25 cellular contexts compared by ENCODE assay signal in genomic region chr1:119506941-119507340, GRCh38. TPM values are rescaled to one million over a fixed set of nuclear protein-coding genes. Genes with fewer than 3 reads are reported as not detected.
DNase-seq lines count a peak whose midpoint lies in the region; TF ChIP-seq lines count a peak whose summit lies in the region.
"Had no signal": no experiment of that assay in that cellular context is flagged by ENCODE, and none has a peak within 500 bp of the region (broad histone marks: within the 10 kb centered on the region; RNA-seq: fewer than 3 reads in every experiment).

HSD3B1 (plus strand) TSS chr1:119507210; CDS start chr1:119507477, 267 bp downstream.

- H4K91ac ChIP-seq in trophoblast cell (ENCODE audit: low read depth, low read length) (peak within 1 kb of the TSS; percentile 86), H9 (ENCODE audit: insufficient read length, low read depth, low read length) (no peak within 1 kb of the TSS)

- H3K14ac ChIP-seq in trophoblast cell (ENCODE audit: low read length) (peak within 1 kb of the TSS; percentile 65), H9 (ENCODE audit: insufficient read depth, low read length) (no peak within 1 kb of the TSS)

- H4K5ac ChIP-seq in H9 (ENCODE audit: insufficient read length, low read depth, low read length): no peak within 1 kb of the TSS

- H3K4me3 ChIP-seq in trophoblast cell (ENCODE audit: low read depth, low read length): no peak within 1 kb of the TSS

- H3K4me2 ChIP-seq in trophoblast cell (ENCODE audit: low read length) (peak within 1 kb of the TSS; percentile 21), H9 (ENCODE audit: insufficient read depth, insufficient read length, low read length) (no peak within 1 kb of the TSS)
- H3K4me2 ChIP-seq: SK-N-SH had no signal

- H3K23ac ChIP-seq in trophoblast cell (ENCODE audit: low read length): no peak within 1 kb of the TSS
- no peak within 1 kb of the TSS for H3K23ac ChIP-seq in H9 (ENCODE audit: insufficient read length, low read depth, low read length)

- H3K36me3 Mint-ChIP-seq in H9 (ENCODE audit: insufficient read depth in 1 of 3, low read depth in 3 of 3): no peaks in the 10 kb centered on the region
- H3K36me3 Mint-ChIP-seq: CD8-positive, alpha-beta T cell had no signal

- peaks cover 4 to 6% of the 10 kb centered on the region in 2 experiments for H3K36me3 ChIP-seq in trophoblast cell (ENCODE audit: control insufficient read depth in 1 of 2, insufficient read depth in 2 of 2, low read length in 2 of 2)

- H3K79me2 ChIP-seq in trophoblast cell (ENCODE audit: control insufficient read depth, insufficient read depth, low read length, poor library complexity) (peaks cover 4% of the 10 kb centered on the region), H9 (ENCODE audit: insufficient read depth, low read length) (no peaks in the 10 kb centered on the region)

- H2BK15ac ChIP-seq in H9 (ENCODE audit: low read depth, low read length): no peak within 1 kb of the TSS

- H3K4me1 Mint-ChIP-seq in H9: no peaks in the 10 kb centered on the region
- H3K4me1 Mint-ChIP-seq: T-helper 17 cell had no signal

- DNase-seq in EH (ENCODE audit: low read depth): peak; percentile 0
- peak; percentile 3 for DNase-seq in M059J (ENCODE audit: low read depth)
- peak; percentile 41 for DNase-seq in RPMI7951 (ENCODE audit: low read depth)
- peak; percentile 62 to 82 for DNase-seq in trophoblast cell
- no peak for DNase-seq in DMS79 (lab: John Stamatoyannopoulos, UW)
- DNase-seq in H9: no peak
- DNase-seq in DMS153 treated with DMSO at 0.1 percent for 48 hours (lab: John Stamatoyannopoulos, UW; ENCODE audit: unreplicated experiment): no peak
- DNase-seq: C1 segment of cervical spinal cord; Calu3; CD8-positive, alpha-beta T cell; KG1; NCI-H1092; NCI-H1417 treated with DMSO at 0.1 percent for 48 hours; NCI-H187; NCI-H2171 treated with DMSO at 0.1 percent for 48 hours; NCI-H446; NCI-H524 treated with DMSO at 0.1 percent for 48 hours; NCI-H774; SK-N-SH; SW 1271; T-helper 17 cell; T1000 had no signal

- H2AK5ac ChIP-seq in trophoblast cell (ENCODE audit: low read length) (peak within 1 kb of the TSS; percentile 57), H9 (ENCODE audit: insufficient read length, low read length) (no peak within 1 kb of the TSS)

- no peak within 1 kb of the TSS for H2BK20ac ChIP-seq in H9 (ENCODE audit: low read depth, low read length, poor library complexity, severe bottlenecking)

- no CpG with 5 or more reads among the region's 1 CpG for WGBS in trophoblast cell (ENCODE audit: extremely low coverage, insufficient coverage, insufficient read length)
- WGBS in H9 (ENCODE audit: extremely low coverage, insufficient read length, low lambda C conversion rate): no CpG with 5 or more reads among the region's 1 CpG

- H3K9me3 Mint-ChIP-seq in H9: peaks cover 0 to 2% of the 10 kb centered on the region in 2 experiments; a peak in 2 of 5 replicates

- no peaks in the 10 kb centered on the region for H3K9me3 ChIP-seq in trophoblast cell (ENCODE audit: insufficient read depth, low read depth, low read length)
- no peaks in the 10 kb centered on the region for H3K9me3 ChIP-seq in H9 (ENCODE audit: control insufficient read depth, low read depth, low read length)
- H3K9me3 ChIP-seq: SK-N-SH had no signal

- H3K4me3 Mint-ChIP-seq in H9: no peak within 1 kb of the TSS
- H3K4me3 Mint-ChIP-seq: CD8-positive, alpha-beta T cell; T-helper 17 cell had no signal

- H2BK120ac ChIP-seq in trophoblast cell (ENCODE audit: insufficient read depth, low read length, poor library complexity) (peak within 1 kb of the TSS; percentile 29), H9 (ENCODE audit: low read depth, low read length, poor library complexity, severe bottlenecking) (no peak within 1 kb of the TSS)

- H4K8ac ChIP-seq in trophoblast cell (ENCODE audit: low read depth, low read length) (peak within 1 kb of the TSS; percentile 61), H9 (replicated peaks; ENCODE audit: insufficient read length, low read depth, low read length) (no peak within 1 kb of the TSS)

- H3K18ac ChIP-seq in trophoblast cell (ENCODE audit: low read length) (peak within 1 kb of the TSS; percentile 46), H9 (ENCODE audit: insufficient read length, low read depth, low read length) (no peak within 1 kb of the TSS)

- no peak within 1 kb of the TSS for H3T11ph ChIP-seq in H9 (ENCODE audit: low read length)

- H4K20me1 ChIP-seq in H9 (ENCODE audit: control insufficient read depth, insufficient read depth, insufficient read length): no peaks in the 10 kb centered on the region

- H3K56ac ChIP-seq in H9 (ENCODE audit: insufficient read length, low read depth, low read length): no peak within 1 kb of the TSS

- H3K79me1 ChIP-seq in trophoblast cell (ENCODE audit: low read length) (peaks cover 11% of the 10 kb centered on the region), H9 (ENCODE audit: insufficient read depth, low read depth, low read length, poor library complexity, severe bottlenecking) (no peaks in the 10 kb centered on the region)

- H2BK12ac ChIP-seq in trophoblast cell (ENCODE audit: low read length) (peak within 1 kb of the TSS; percentile 55), H9 (ENCODE audit: insufficient read length, low read depth, low read length) (no peak within 1 kb of the TSS)

- H3K27ac ChIP-seq in trophoblast cell (ENCODE audit: low read depth, low read length): peak within 1 kb of the TSS; percentile 1
- H3K27ac ChIP-seq in H9 (ENCODE audit: insufficient read length, low read depth, low read length): no peak within 1 kb of the TSS

- H3K27me3 Mint-ChIP-seq in H9 (ENCODE audit: low read depth): peaks cover 1% of the 10 kb centered on the region
- H3K27me3 Mint-ChIP-seq: T-helper 17 cell had no signal

- H3K4me1 ChIP-seq in trophoblast cell (ENCODE audit: control insufficient read depth in 1 of 2, insufficient read depth in 2 of 2, low read length in 2 of 2) (peaks cover 3 to 12% of the 10 kb centered on the region in 2 experiments), H9 (ENCODE audit: insufficient read depth, low read length) (no peaks in the 10 kb centered on the region)

- H2AFZ ChIP-seq in trophoblast cell (ENCODE audit: insufficient read depth, low read length, poor library complexity) (no peak within 1 kb of the TSS), H9 (ENCODE audit: low read length) (no peak within 1 kb of the TSS)

- H3K27ac Mint-ChIP-seq in H9: no peak within 1 kb of the TSS
- H3K27ac Mint-ChIP-seq: CD8-positive, alpha-beta T cell; T-helper 17 cell had no signal

- H3K27me3 ChIP-seq in trophoblast cell (ENCODE audit: insufficient read depth, low read length) (no peaks in the 10 kb centered on the region), H9 (ENCODE audit: insufficient read depth, low read length) (no peaks in the 10 kb centered on the region)

- TF ChIP-seq CTCF in H9 (conservative IDR thresholded peaks at IDR 0.05): no peak

- peak within 1 kb of the TSS; percentile 43 for H3K4ac ChIP-seq in trophoblast cell (ENCODE audit: low read depth, low read length)
- H3K4ac ChIP-seq in H9 (ENCODE audit: low read depth, low read length): no peak within 1 kb of the TSS

- no peak within 1 kb of the TSS for H4K12ac ChIP-seq in trophoblast cell (ENCODE audit: low read depth, low read length)

- H3K23me2 ChIP-seq in H9 (ENCODE audit: insufficient read length, low read depth, low read length, poor library complexity, severe bottlenecking): no peaks in the 10 kb centered on the region

- no peak within 1 kb of the TSS for H3K9ac ChIP-seq in trophoblast cell (ENCODE audit: low read length)
- no peak within 1 kb of the TSS for H3K9ac ChIP-seq in H9 (ENCODE audit: extremely low read depth, insufficient read length, low read length)
- H3K9ac ChIP-seq: SK-N-SH had no signal

- peak within 1 kb of the TSS; percentile 74 for H2BK5ac ChIP-seq in trophoblast cell (ENCODE audit: low read depth, low read length, poor library complexity)
- H2BK5ac ChIP-seq in H9 (ENCODE audit: insufficient read length, low read length): no peak within 1 kb of the TSS

RNA-seq across cellular contexts. Expression of gene HSD3B1, which starts in this region (rescaled TPM):
- total RNA-seq in M059J (2014; rRNA removed; shearing (Covaris generic)): not detected in 2 replicates
- total RNA-seq in RPMI7951 (2014; rRNA removed; shearing (Covaris generic)): not detected in 2 replicates
- polyA plus RNA-seq in trophoblast cell (2013): 250 and 277 TPM in 2 replicates
- not detected in 2 replicates for total RNA-seq in H9 (2021)
- total RNA-seq: A673; Calu3; CD8-positive, alpha-beta T cell; Daoy; H1; T-helper 17 cell had no signal
- polyA plus RNA-seq: H1, SK-N-SH had no signal

Comparison
In these comparisons a context has a peak if more than half of its experiments do, and no peak if none do; other contexts are left out.
1. Peak in DNase-seq in M059J; RNA of the gene not detected or under 1 TPM.
2. Peak in DNase-seq in RPMI7951; RNA of the gene not detected or under 1 TPM.
3. DNase-seq: peak in EH (single experiment) and trophoblast cell (2 of 2); none in DMS79 (single experiment), H9 (single experiment) and DMS153 treated with DMSO at 0.1 percent for 48 hours (single experiment).